19 cellular contexts compared by ENCODE assay signal in genomic region chrX:110322603-110323002, GRCh38. TPM values are rescaled to one million over a fixed set of nuclear protein-coding genes. Genes with fewer than 3 reads are reported as not detected.
DNase-seq lines count a peak whose midpoint lies in the region; ATAC-seq lines count a peak whose summit lies in the region.
"Had no signal": no experiment of that assay in that cellular context is flagged by ENCODE, and none has a peak within 500 bp of the region (broad histone marks: within the 10 kb centered on the region; RNA-seq: fewer than 3 reads in every experiment).

No MANE protein-coding gene starts in this region.

- no peaks in the 10 kb centered on the region for H3K27me3 ChIP-seq in adipocyte (replicated peaks; ENCODE audit: control insufficient read depth, insufficient read depth, low read length)
- H3K27me3 ChIP-seq: sigmoid colon had no signal

- no peaks in the 10 kb centered on the region for H3K36me3 ChIP-seq in adipocyte (ENCODE audit: control insufficient read depth, insufficient read depth, low read length, severe bottlenecking)
- H3K36me3 ChIP-seq: sigmoid colon had no signal

- no peak overlapping the region for H3K4me3 Mint-ChIP-seq in naive thymus-derived CD8-positive, alpha-beta T cell
- H3K4me3 Mint-ChIP-seq: activated naive CD4-positive, alpha-beta T cell treated with anti-CD3 and anti-CD28 coated beads, Interleukin-2, amount 50 U/mL, for 24 hours had no signal

- peaks cover 0 to 2% (median 0%) of the 10 kb centered on the region in 9 donors for H3K9me3 Mint-ChIP-seq in naive thymus-derived CD8-positive, alpha-beta T cell
- H3K9me3 Mint-ChIP-seq: activated naive CD4-positive, alpha-beta T cell treated with anti-CD3 and anti-CD28 coated beads, Interleukin-2, amount 50 U/mL, for 24 hours had no signal

- no peak overlapping the region for H3K4me3 ChIP-seq in adipocyte (ENCODE audit: low read length)
- H3K4me3 ChIP-seq: sigmoid colon had no signal

- H3K4me1 Mint-ChIP-seq in naive thymus-derived CD8-positive, alpha-beta T cell, result peaks cover 0 to 12% (median 6%) of the 10 kb centered on the region in 4 donors

- H3K36me3 Mint-ChIP-seq in naive thymus-derived CD8-positive, alpha-beta T cell, result no peaks in the 10 kb centered on the region
- H3K36me3 Mint-ChIP-seq: activated naive CD4-positive, alpha-beta T cell treated with anti-CD3 and anti-CD28 coated beads, Interleukin-2, amount 50 U/mL, for 24 hours had no signal

- H3K27me3 Mint-ChIP-seq in naive thymus-derived CD8-positive, alpha-beta T cell, result no peaks in the 10 kb centered on the region
- H3K27me3 Mint-ChIP-seq: activated naive CD4-positive, alpha-beta T cell treated with anti-CD3 and anti-CD28 coated beads, Interleukin-2, amount 50 U/mL, for 24 hours had no signal

- ATAC-seq in HG03097 (IDR thresholded peaks at IDR 0.05; ENCODE audit: low FRiP score, unreplicated experiment) (no peak), HG03378 (IDR thresholded peaks at IDR 0.05; ENCODE audit: unreplicated experiment) (no peak)
- no peak for ATAC-seq in naive thymus-derived CD8-positive, alpha-beta T cell
- ATAC-seq: left colon, Panc1 had no signal

- no peak overlapping the region for H3K9ac ChIP-seq in adipocyte (ENCODE audit: low read length)

- no peak overlapping the region for H3K27ac Mint-ChIP-seq in naive thymus-derived CD8-positive, alpha-beta T cell
- H3K27ac Mint-ChIP-seq: activated naive CD4-positive, alpha-beta T cell treated with anti-CD3 and anti-CD28 coated beads, Interleukin-2, amount 50 U/mL, for 24 hours had no signal

- DNase-seq in AG08395 (ENCODE audit: low spot score) (peak; percentile 18), HCEC 1CT (peak; percentile 39), NCI-H345 (lab: John Stamatoyannopoulos, UW) (peak; percentile 59), adipocyte (ENCODE audit: low read depth) (peak; percentile 24), GM19238 (ENCODE audit: insufficient read length, low spot score) (no peak)
- no peak for DNase-seq in naive thymus-derived CD8-positive, alpha-beta T cell
- DNase-seq: ACHN; activated CD4-positive, alpha-beta T cell treated with anti-CD3 and anti-CD28 coated beads, Interleukin-2, amount 50 U/mL, for 4 hours; effector memory CD4-positive, alpha-beta T cell; H7; left colon; MM.1S; NCI-H2227 treated with DMSO at 0.1 percent for 48 hours; sigmoid colon; substantia nigra had no signal

- peaks cover 6% of the 10 kb centered on the region for H3K4me1 ChIP-seq in adipocyte (ENCODE audit: control insufficient read depth, insufficient read depth, low read length)
- H3K4me1 ChIP-seq: sigmoid colon had no signal

- POLR2A ChIA-PET in naive thymus-derived CD8-positive, alpha-beta T cell (lab: Charles Lee), result no interaction called here

- H3K9me3 ChIP-seq in adipocyte (ENCODE audit: control insufficient read depth, low read length), result peaks cover 21% of the 10 kb centered on the region
- H3K9me3 ChIP-seq: sigmoid colon had no signal

RNA-seq across cellular contexts. Expression of gene AMMECR1, which starts 4.7 kb away (rescaled TPM):
- 10 to 100 TPM in 1 of 2 experiments, 1 to 10 TPM in 1; 9.3 to 12.1 TPM for total RNA-seq in naive thymus-derived CD8-positive, alpha-beta T cell
- 1 to 10 TPM; 4.7 to 6.6 (median 6.1) TPM for polyA plus RNA-seq in naive thymus-derived CD8-positive, alpha-beta T cell

RNA-seq across cellular contexts. Expression of gene RTL9, which starts 36.0 kb away (rescaled TPM):
- not detected for total RNA-seq in naive thymus-derived CD8-positive, alpha-beta T cell
- polyA plus RNA-seq in naive thymus-derived CD8-positive, alpha-beta T cell, result not detected
- total RNA-seq: left colon had no signal

Comparison
In these comparisons a context has a peak if more than half of its experiments do, and no peak if none do; other contexts are left out.
1. DNase-seq: peak in AG08395 (single experiment), HCEC 1CT (single experiment), NCI-H345 (single experiment) and adipocyte (single experiment); none in naive thymus-derived CD8-positive, alpha-beta T cell (0 of 10) and GM19238 (single experiment).